ENCODE assay signal across 1 cellular context in genomic region chr14:88562831-88563686, GRCh38.
A peak's percentile ranks its signal among the peaks of the same experiment; 100 is the strongest.
TF ChIP-seq lines count a peak whose summit lies in the region.

TSS of gene ZC3H14 (plus strand) at chr14:88563037. CDS start at chr14:88563134, 97 bp downstream.

TF ChIP-seq in GM12878, 131 proteins besides CTCF, POLR2A, EP300 and RAD21 (continued from another document):
- TF ChIP-seq, protein P1, sequence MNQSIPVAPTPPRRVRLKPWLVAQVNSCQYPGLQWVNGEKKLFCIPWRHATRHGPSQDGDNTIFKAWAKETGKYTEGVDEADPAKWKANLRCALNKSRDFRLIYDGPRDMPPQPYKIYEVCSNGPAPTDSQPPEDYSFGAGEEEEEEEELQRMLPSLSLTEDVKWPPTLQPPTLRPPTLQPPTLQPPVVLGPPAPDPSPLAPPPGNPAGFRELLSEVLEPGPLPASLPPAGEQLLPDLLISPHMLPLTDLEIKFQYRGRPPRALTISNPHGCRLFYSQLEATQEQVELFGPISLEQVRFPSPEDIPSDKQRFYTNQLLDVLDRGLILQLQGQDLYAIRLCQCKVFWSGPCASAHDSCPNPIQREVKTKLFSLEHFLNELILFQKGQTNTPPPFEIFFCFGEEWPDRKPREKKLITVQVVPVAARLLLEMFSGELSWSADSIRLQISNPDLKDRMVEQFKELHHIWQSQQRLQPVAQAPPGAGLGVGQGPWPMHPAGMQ (IDR thresholded peaks at IDR 0.05; ENCODE audit: borderline replicate concordance) = peak; percentile 20; the same call in 1 of the 2 replicates
- TF ChIP-seq MEF2A (IDR thresholded peaks at IDR 0.05; ENCODE audit: insufficient read depth, low read depth, low read length) = no peak
- TF ChIP-seq SMAD5 (IDR thresholded peaks at IDR 0.05; ENCODE audit: low read depth) = peak; percentile 58; the same call in 1 of the 2 replicates
- TF ChIP-seq WRNIP1 (IDR thresholded peaks at IDR 0.05; ENCODE audit: borderline replicate concordance, low read depth, low read length) = no peak
- TF ChIP-seq NFIC (IDR thresholded peaks at IDR 0.05; ENCODE audit: low read depth, low read length) = no peak
- peak in 1 of 2 experiments; percentile 96; a peak in 2 of 3 replicates for TF ChIP-seq EGR1 (IDR thresholded peaks at IDR 0.05; ENCODE audit: borderline replicate concordance in 1 of 2, low read depth in 2 of 2, low read length in 2 of 2)
- no peak for TF ChIP-seq NFXL1 (IDR thresholded peaks at IDR 0.05; ENCODE audit: borderline replicate concordance)
- TF ChIP-seq FOS (IDR thresholded peaks at IDR 0.05; ENCODE audit: borderline replicate concordance, extremely low read depth, insufficient read length) = no peak
- no peak for TF ChIP-seq YBX1 (IDR thresholded peaks at IDR 0.05)
- 0 out of 2 replicates have a peak, but pooled peaks have one; percentile 45 for TF ChIP-seq BACH1 (IDR thresholded peaks at IDR 0.05; ENCODE audit: borderline replicate concordance)
- TF ChIP-seq NR2C2 (IDR thresholded peaks at IDR 0.05; ENCODE audit: borderline replicate concordance, control insufficient read depth, insufficient read length, low read depth) = no peak
- no peak for TF ChIP-seq RAD51 (IDR thresholded peaks at IDR 0.05)
- TF ChIP-seq ZBTB40 (IDR thresholded peaks at IDR 0.05; ENCODE audit: borderline replicate concordance) = no peak
- no peak for TF ChIP-seq PML (IDR thresholded peaks at IDR 0.05; ENCODE audit: low read length)
- TF ChIP-seq GABPA (IDR thresholded peaks at IDR 0.05; ENCODE audit: low read depth) = no peak
- TF ChIP-seq YY1 (IDR thresholded peaks at IDR 0.05; ENCODE audit: low read depth, low read length) = peak; percentile 13; the same call in 1 of the 2 replicates
- TF ChIP-seq IKZF2 (IDR thresholded peaks at IDR 0.05) = 0 out of 4 replicates have a peak, but pooled peaks of 1 of the 2 experiments have one; percentile 43
- no peak for TF ChIP-seq NFYA (IDR thresholded peaks at IDR 0.05; ENCODE audit: borderline replicate concordance, low read depth, low read length)
TF ChIP-seq in GM12878: peak in this region for 31.
